In the genomic region with DNA sequence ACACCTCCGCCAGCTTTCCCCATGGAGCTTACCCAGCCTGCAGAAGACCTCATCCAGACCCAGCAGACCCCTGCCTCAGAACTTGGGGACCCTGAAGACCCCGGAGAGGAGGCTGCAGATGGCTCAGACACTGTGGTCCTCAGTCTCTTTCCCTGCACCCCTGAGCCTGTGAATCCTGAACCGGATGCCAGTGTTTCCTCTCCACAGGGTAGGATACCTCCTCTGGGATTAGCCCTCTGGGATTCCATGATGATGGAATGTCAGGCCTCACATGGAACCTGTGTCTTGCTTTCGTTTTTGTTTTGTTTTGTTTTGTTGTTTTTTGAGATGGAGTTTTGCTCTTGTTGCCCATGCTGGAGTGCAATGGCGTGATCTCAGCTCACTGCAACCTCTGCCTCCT, we compare ENCODE assay signal across 7 cellular contexts. TPM values are rescaled to one million over a fixed set of nuclear protein-coding genes. Genes with fewer than 3 reads are reported as not detected.
A peak's percentile ranks its signal among the peaks of the same experiment; 100 is the strongest.
DNase-seq lines count a peak whose midpoint lies in the region; ATAC-seq and TF ChIP-seq lines count a peak whose summit lies in the region.
"Had no signal": no experiment of that assay in that cellular context is flagged by ENCODE, and none has a peak within 500 bp of the region (broad histone marks: within the 10 kb centered on the region; RNA-seq: fewer than 3 reads in every experiment).

No MANE protein-coding gene starts in this region.

- peak overlapping the region; percentile 33 to 91 (median 89) for H3K9ac ChIP-seq in skeletal muscle tissue (ENCODE audit: low read depth in 1 of 3, low read length in 3 of 3)

- H3K4me1 ChIP-seq in skeletal muscle tissue (ENCODE audit: control insufficient read depth in 3 of 3, insufficient read depth in 3 of 3, low read length in 3 of 3), result peaks cover 35 to 37% (median 37%) of the 10 kb centered on the region in 3 donors

- peak overlapping the region; percentile 72 for H3K4me3 ChIP-seq in brain microvascular endothelial cell (ENCODE audit: low read depth, low read length)
- peak overlapping the region; percentile 87 to 93 (median 90) for H3K4me3 ChIP-seq in skeletal muscle tissue (ENCODE audit: low read length in 3 of 3)

- in situ Hi-C loops in brain microvascular endothelial cell (cut with HindIII; ENCODE audit: low pct_ligation_motif_present, low sequenced_read_pairs), result no loop called here

- H3K36me3 Mint-ChIP-seq in T-helper 2 cell treated with Interferon-gamma antibody and Interleukin-4, amounts not matched to agents 5 μg/mL and 100 μg/mL, for 36 hours (ENCODE audit: low read depth), result peaks cover 22% of the 10 kb centered on the region

- H3K4me3 Mint-ChIP-seq in T-helper 2 cell treated with Interferon-gamma antibody and Interleukin-4, amounts not matched to agents 5 μg/mL and 100 μg/mL, for 36 hours, result peak overlapping the region; percentile 98

- H3K9me3 ChIP-seq in skeletal muscle tissue (ENCODE audit: control insufficient read depth in 3 of 3, low read length in 3 of 3), result no peaks in the 10 kb centered on the region

- H3K27me3 ChIP-seq in brain microvascular endothelial cell (replicated peaks) (no peaks in the 10 kb centered on the region), skeletal muscle tissue (ENCODE audit: control insufficient read depth in 3 of 3, insufficient read depth in 3 of 3, low read length in 3 of 3) (no peaks in the 10 kb centered on the region)

- H3K36me3 ChIP-seq in brain microvascular endothelial cell (replicated peaks), result peaks cover 22% of the 10 kb centered on the region
- H3K36me3 ChIP-seq in skeletal muscle tissue (ENCODE audit: control insufficient read depth in 3 of 3, insufficient read depth in 3 of 3, low read length in 3 of 3), result peaks cover 17 to 25% (median 22%) of the 10 kb centered on the region in 3 donors

- H3K27me3 Mint-ChIP-seq in T-helper 2 cell treated with Interferon-gamma antibody and Interleukin-4, amounts not matched to agents 5 μg/mL and 100 μg/mL, for 36 hours (ENCODE audit: low read depth), result no peaks in the 10 kb centered on the region

- peak overlapping the region; percentile 76 for H3K27ac Mint-ChIP-seq in T-helper 2 cell treated with Interferon-gamma antibody and Interleukin-4, amounts not matched to agents 5 μg/mL and 100 μg/mL, for 36 hours

- H3K9me3 Mint-ChIP-seq in T-helper 2 cell treated with Interferon-gamma antibody and Interleukin-4, amounts not matched to agents 5 μg/mL and 100 μg/mL, for 36 hours, result no peaks in the 10 kb centered on the region

- no peak for TF ChIP-seq CTCF in brain microvascular endothelial cell (IDR thresholded peaks at IDR 0.05; ENCODE audit: low read depth, low read length, missing control alignments)

- DNase-seq in T-helper 2 cell treated with Interferon-gamma antibody and Interleukin-4, amounts not matched to agents 5 μg/mL and 100 μg/mL, for 36 hours (ENCODE audit: low spot score), result no peak
- DNase-seq in T-helper 2 cell, result no peak
- no peak for DNase-seq in brain microvascular endothelial cell
- DNase-seq in stimulated activated CD4-positive, alpha-beta T cell treated with anti-CD3 and anti-CD28 coated beads, Interleukin-2, amount 100 ng/mL, for 48 hours, result no peak

- peak overlapping the region; percentile 64 for H3K27ac ChIP-seq in brain microvascular endothelial cell
- no peak overlapping the region for H3K27ac ChIP-seq in skeletal muscle tissue (ENCODE audit: low read depth, low read length)

- peaks cover 20% of the 10 kb centered on the region for H3K4me1 Mint-ChIP-seq in T-helper 2 cell treated with Interferon-gamma antibody and Interleukin-4, amounts not matched to agents 5 μg/mL and 100 μg/mL, for 36 hours (ENCODE audit: low read depth)

- no peak for ATAC-seq in GM21447 (IDR thresholded peaks at IDR 0.05; ENCODE audit: unreplicated experiment)
- ATAC-seq: left colon had no signal

RNA-seq across cellular contexts. Expression of a gene that starts 1.9 kb away (rescaled TPM):
- 56.9 TPM for total RNA-seq in skeletal muscle tissue

RNA-seq across cellular contexts. Expression of a gene that starts 2.0 kb away (rescaled TPM):
- total RNA-seq in skeletal muscle tissue, result 4.2 TPM

RNA-seq across cellular contexts. Expression of a gene that starts 9.3 kb away (rescaled TPM):
- 7.3 TPM for total RNA-seq in skeletal muscle tissue

RNA-seq across cellular contexts. Expression of a gene that starts 17.8 kb away (rescaled TPM):
- not detected for total RNA-seq in skeletal muscle tissue
- total RNA-seq: left colon had no signal

RNA-seq across cellular contexts. Expression of a gene that starts 23.9 kb away (rescaled TPM):
- total RNA-seq in skeletal muscle tissue, result not detected
